Comparison of ENCODE assay signal across 15 cellular contexts in the genomic region with DNA sequence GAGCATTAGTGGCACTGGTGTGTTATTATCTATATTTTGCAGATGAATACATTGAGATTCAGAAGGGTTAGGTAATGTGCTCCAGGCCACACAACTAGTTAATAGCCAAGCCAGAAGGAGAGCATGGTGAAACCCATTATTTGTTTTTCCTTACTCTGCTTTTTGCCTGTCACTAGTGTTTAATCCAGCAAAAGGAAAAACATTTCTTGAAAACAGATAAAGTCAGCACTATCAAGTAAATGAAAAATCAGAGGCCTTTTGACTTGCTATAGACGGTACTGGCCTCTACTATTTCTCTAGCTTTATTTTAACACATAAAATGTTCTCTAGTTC. TPM values are rescaled to one million over a fixed set of nuclear protein-coding genes. Genes with fewer than 3 reads are reported as not detected.
DNase-seq lines count a peak whose midpoint lies in the region; ATAC-seq and TF ChIP-seq lines count a peak whose summit lies in the region.
"Had no signal": no experiment of that assay in that cellular context is flagged by ENCODE, and none has a peak within 500 bp of the region (broad histone marks: within the 10 kb centered on the region; RNA-seq: fewer than 3 reads in every experiment).

No MANE protein-coding gene starts in this region.

- peak overlapping the region; percentile 71 for H3K27ac Mint-ChIP-seq in activated CD4-positive, alpha-beta memory T cell treated with anti-CD3 and anti-CD28 coated beads for 36 hours
- H3K27ac Mint-ChIP-seq in activated CD4-positive, alpha-beta memory T cell treated with anti-CD3 and anti-CD28 coated beads, Interleukin-2, amount 10 ng/mL, durations not matched to agents 7 days and 5 days: no peak overlapping the region
- H3K27ac Mint-ChIP-seq in T-helper 17 cell: peak overlapping the region; percentile 68
- peak overlapping the region; percentile 42 to 81 for H3K27ac Mint-ChIP-seq in effector memory CD8-positive, alpha-beta T cell
- peak overlapping the region; percentile 77 to 88 for H3K27ac Mint-ChIP-seq in natural killer cell treated with Interleukin-12 subunit alpha and Interleukin-12 subunit beta and Interleukin-15 and Interleukin-18, amount 100 ng/mL, for 72 hours

- H3K4me3 Mint-ChIP-seq in activated CD4-positive, alpha-beta memory T cell treated with anti-CD3 and anti-CD28 coated beads for 36 hours: no peak overlapping the region
- no peak overlapping the region for H3K4me3 Mint-ChIP-seq in activated CD4-positive, alpha-beta memory T cell treated with anti-CD3 and anti-CD28 coated beads, Interleukin-2, amount 10 ng/mL, durations not matched to agents 7 days and 5 days
- H3K4me3 Mint-ChIP-seq in T-helper 17 cell: peak overlapping the region; percentile 25
- peak overlapping the region; percentile 53 to 68 for H3K4me3 Mint-ChIP-seq in effector memory CD8-positive, alpha-beta T cell
- H3K4me3 Mint-ChIP-seq in natural killer cell treated with Interleukin-12 subunit alpha and Interleukin-12 subunit beta and Interleukin-15 and Interleukin-18, amount 100 ng/mL, for 72 hours: peak overlapping the region; percentile 63

- 55 to 73% methylated on average over 1 of the region's 1 CpG for WGBS in transverse colon (ENCODE audit: low coverage in 1 of 2), 2 donors

- no peak overlapping the region for H3K4me3 ChIP-seq in transverse colon
- H3K4me3 ChIP-seq: BLaER1 treated with 17β-estradiol and CSF1 and Interleukin-3, amounts not matched to agents 10 nM and 100 nM; PC-9 had no signal

- H3K27me3 Mint-ChIP-seq in activated CD4-positive, alpha-beta memory T cell treated with anti-CD3 and anti-CD28 coated beads for 36 hours: no peaks in the 10 kb centered on the region
- H3K27me3 Mint-ChIP-seq in activated CD4-positive, alpha-beta memory T cell treated with anti-CD3 and anti-CD28 coated beads, Interleukin-2, amount 10 ng/mL, durations not matched to agents 7 days and 5 days: no peaks in the 10 kb centered on the region
- H3K27me3 Mint-ChIP-seq in T-helper 17 cell: no peaks in the 10 kb centered on the region
- no peaks in the 10 kb centered on the region for H3K27me3 Mint-ChIP-seq in effector memory CD8-positive, alpha-beta T cell
- H3K27me3 Mint-ChIP-seq in natural killer cell treated with Interleukin-12 subunit alpha and Interleukin-12 subunit beta and Interleukin-15 and Interleukin-18, amount 100 ng/mL, for 72 hours: no peaks in the 10 kb centered on the region
- H3K27me3 Mint-ChIP-seq: naive B cell had no signal

- no peak for TF ChIP-seq EP300 in transverse colon (IDR thresholded peaks at IDR 0.05; ENCODE audit: low read depth)

- H3K9me3 Mint-ChIP-seq in activated CD4-positive, alpha-beta memory T cell treated with anti-CD3 and anti-CD28 coated beads for 36 hours: peaks cover 6% of the 10 kb centered on the region
- H3K9me3 Mint-ChIP-seq in activated CD4-positive, alpha-beta memory T cell treated with anti-CD3 and anti-CD28 coated beads, Interleukin-2, amount 10 ng/mL, durations not matched to agents 7 days and 5 days: no peaks in the 10 kb centered on the region
- H3K9me3 Mint-ChIP-seq in effector memory CD8-positive, alpha-beta T cell: no peaks in the 10 kb centered on the region
- no peaks in the 10 kb centered on the region for H3K9me3 Mint-ChIP-seq in natural killer cell treated with Interleukin-12 subunit alpha and Interleukin-12 subunit beta and Interleukin-15 and Interleukin-18, amount 100 ng/mL, for 72 hours

- POLR2A ChIA-PET in activated CD4-positive, alpha-beta memory T cell treated with anti-CD3 and anti-CD28 coated beads for 36 hours (lab: Charles Lee): interaction anchor here (0.7 kb wide), 1 partner anchor 64 kb away, joined by 5 read pairs; no protein-coding TSS in a partner anchor
- POLR2A ChIA-PET in activated CD4-positive, alpha-beta memory T cell treated with anti-CD3 and anti-CD28 coated beads, Interleukin-2, amount 10 ng/mL, durations not matched to agents 7 days and 5 days (lab: Charles Lee): interaction anchor here (0.9 to 1.8 kb wide), 3 partner anchors 24 to 71 kb away, joined by 3 to 7 read pairs (median 4); no protein-coding TSS in a partner anchor

- no peak for TF ChIP-seq CTCF in transverse colon (IDR thresholded peaks at IDR 0.05)

- CTCF ChIA-PET in activated CD4-positive, alpha-beta memory T cell treated with anti-CD3 and anti-CD28 coated beads for 36 hours (lab: Charles Lee): interaction anchor here (12.8 kb wide), 1 partner anchor 94 kb away, joined by 284 read pairs; no protein-coding TSS in a partner anchor
- CTCF ChIA-PET in activated CD4-positive, alpha-beta memory T cell treated with anti-CD3 and anti-CD28 coated beads, Interleukin-2, amount 10 ng/mL, durations not matched to agents 7 days and 5 days (lab: Charles Lee): interaction anchor here (6.3 kb wide), 1 partner anchor 94 kb away, joined by 138 read pairs; no protein-coding TSS in a partner anchor

- no peak overlapping the region for H3K27ac ChIP-seq in transverse colon
- H3K27ac ChIP-seq: BLaER1 treated with 17β-estradiol and CSF1 and Interleukin-3, amounts not matched to agents 10 nM and 100 nM; PC-9 had no signal

- H3K9me3 ChIP-seq in T-helper 17 cell (ENCODE audit: control insufficient read depth, low read length, poor library complexity, severe bottlenecking): no peaks in the 10 kb centered on the region
- H3K9me3 ChIP-seq in transverse colon: no peaks in the 10 kb centered on the region

- peaks cover 1% of the 10 kb centered on the region for H3K36me3 Mint-ChIP-seq in activated CD4-positive, alpha-beta memory T cell treated with anti-CD3 and anti-CD28 coated beads for 36 hours
- peaks cover 8% of the 10 kb centered on the region for H3K36me3 Mint-ChIP-seq in activated CD4-positive, alpha-beta memory T cell treated with anti-CD3 and anti-CD28 coated beads, Interleukin-2, amount 10 ng/mL, durations not matched to agents 7 days and 5 days (ENCODE audit: low read depth)
- H3K36me3 Mint-ChIP-seq in T-helper 17 cell (ENCODE audit: low read depth): no peaks in the 10 kb centered on the region
- peaks cover 52% of the 10 kb centered on the region for H3K36me3 Mint-ChIP-seq in effector memory CD8-positive, alpha-beta T cell (ENCODE audit: insufficient read depth)
- peaks cover 7% of the 10 kb centered on the region for H3K36me3 Mint-ChIP-seq in natural killer cell treated with Interleukin-12 subunit alpha and Interleukin-12 subunit beta and Interleukin-15 and Interleukin-18, amount 100 ng/mL, for 72 hours
- H3K36me3 Mint-ChIP-seq: naive B cell had no signal

- DNase-seq in activated CD4-positive, alpha-beta memory T cell treated with anti-CD3 and anti-CD28 coated beads for 36 hours: no peak
- no peak for DNase-seq in activated CD4-positive, alpha-beta memory T cell treated with anti-CD3 and anti-CD28 coated beads, Interleukin-2, amount 10 ng/mL, durations not matched to agents 7 days and 5 days
- DNase-seq in T-helper 17 cell: no peak
- no peak for DNase-seq in effector memory CD8-positive, alpha-beta T cell
- no peak for DNase-seq in natural killer cell treated with Interleukin-12 subunit alpha and Interleukin-12 subunit beta and Interleukin-15 and Interleukin-18, amount 100 ng/mL, for 72 hours (ENCODE audit: low spot score)
- no peak for DNase-seq in ureter (ENCODE audit: low spot score)
- no peak for DNase-seq in transverse colon
- DNase-seq: cerebellar nuclear complex; DMS79; naive B cell; NCI-H1436; PC-9; stimulated activated CD4-positive, alpha-beta T cell treated with anti-CD3 and anti-CD28 coated beads, Interleukin-12 subunit alpha, Interleukin-12 subunit beta, amount 100 ng/mL, for 4 hours had no signal

- intact Hi-C loops in activated CD4-positive, alpha-beta memory T cell treated with anti-CD3 and anti-CD28 coated beads for 36 hours (cut with micrococcal nuclease): no loop called here
- intact Hi-C loops in transverse colon (cut with DNase I; ENCODE audit: low total_unique reads): no loop called here

- no peaks in the 10 kb centered on the region for H3K27me3 ChIP-seq in transverse colon
- H3K27me3 ChIP-seq: BLaER1 treated with 17β-estradiol and CSF1 and Interleukin-3, amounts not matched to agents 10 nM and 100 nM had no signal

- no peaks in the 10 kb centered on the region for H3K36me3 ChIP-seq in transverse colon

- peaks cover 40% of the 10 kb centered on the region for H3K4me1 Mint-ChIP-seq in activated CD4-positive, alpha-beta memory T cell treated with anti-CD3 and anti-CD28 coated beads for 36 hours (ENCODE audit: low read depth)
- H3K4me1 Mint-ChIP-seq in activated CD4-positive, alpha-beta memory T cell treated with anti-CD3 and anti-CD28 coated beads, Interleukin-2, amount 10 ng/mL, durations not matched to agents 7 days and 5 days: peaks cover 21% of the 10 kb centered on the region
- peaks cover 27% of the 10 kb centered on the region for H3K4me1 Mint-ChIP-seq in T-helper 17 cell
- peaks cover 31 to 48% of the 10 kb centered on the region in 2 donors for H3K4me1 Mint-ChIP-seq in effector memory CD8-positive, alpha-beta T cell (ENCODE audit: low read depth in 2 of 2)
- H3K4me1 Mint-ChIP-seq in natural killer cell treated with Interleukin-12 subunit alpha and Interleukin-12 subunit beta and Interleukin-15 and Interleukin-18, amount 100 ng/mL, for 72 hours (ENCODE audit: low read depth in 2 of 2): peaks cover 29 to 36% of the 10 kb centered on the region in 2 donors

- TF ChIP-seq POLR2A in transverse colon (IDR thresholded peaks at IDR 0.05): no peak

- ATAC-seq in T-helper 17 cell (no peak), HG02884 (IDR thresholded peaks at IDR 0.05; ENCODE audit: unreplicated experiment) (no peak)
- ATAC-seq in effector memory CD8-positive, alpha-beta T cell (replicated peaks): no peak
- ATAC-seq in natural killer cell treated with Interleukin-12 subunit alpha and Interleukin-12 subunit beta and Interleukin-15 and Interleukin-18, amount 100 ng/mL, for 72 hours: no peak

- in situ Hi-C loops in transverse colon (cut with MboI; ENCODE audit: low pct_ligation_motif_present in 1 of 4, low pct_unique_long_range_greater_than_20kb in 1 of 4, low sequenced_read_pairs in 3 of 4): loop anchor here in 2 of 4 donors (10.0 to 25.0 kb wide), 4 partner anchors 93 to 305 kb away; no protein-coding TSS in a partner anchor

- peaks cover 0 to 6% (median 2%) of the 10 kb centered on the region in 4 donors for H3K4me1 ChIP-seq in transverse colon

RNA-seq across cellular contexts. Expression of a gene that starts 4.8 kb away (rescaled TPM):
- total RNA-seq in activated CD4-positive, alpha-beta memory T cell treated with anti-CD3 and anti-CD28 coated beads for 36 hours: 10 to 100 TPM; 35.7 to 37.3 TPM
- total RNA-seq in activated CD4-positive, alpha-beta memory T cell treated with anti-CD3 and anti-CD28 coated beads, Interleukin-2, amount 10 ng/mL, durations not matched to agents 7 days and 5 days: 10 to 100 TPM; 29.1 to 31.1 TPM
- total RNA-seq in T-helper 17 cell: 10 to 100 TPM; 72.9 to 82.0 TPM
- 10 to 100 TPM; 73.9 to 81.9 TPM for total RNA-seq in natural killer cell treated with Interleukin-12 subunit alpha and Interleukin-12 subunit beta and Interleukin-15 and Interleukin-18, amount 100 ng/mL, for 72 hours
- 32.1 TPM for total RNA-seq in ureter
- total RNA-seq in transverse colon: 10 to 100 TPM in 1 of 4 donors, 1 to 10 TPM in 3; 1.6 to 10.3 (median 4.0) TPM

RNA-seq across cellular contexts. Expression of a gene that starts 15.5 kb away (rescaled TPM):
- total RNA-seq in activated CD4-positive, alpha-beta memory T cell treated with anti-CD3 and anti-CD28 coated beads for 36 hours: 10 to 100 TPM; 94.0 to 98.6 TPM
- 10 to 100 TPM; 49.3 to 50.0 TPM for total RNA-seq in activated CD4-positive, alpha-beta memory T cell treated with anti-CD3 and anti-CD28 coated beads, Interleukin-2, amount 10 ng/mL, durations not matched to agents 7 days and 5 days
- total RNA-seq in T-helper 17 cell (10 to 100 TPM; 43.4 to 53.8 TPM), ureter (57.8 TPM), transverse colon (10 to 100 TPM in 2 of 4 donors, 1 to 10 TPM in 2; 7.2 to 25.2 (median 12.5) TPM)
- total RNA-seq in natural killer cell treated with Interleukin-12 subunit alpha and Interleukin-12 subunit beta and Interleukin-15 and Interleukin-18, amount 100 ng/mL, for 72 hours: 10 to 100 TPM; 87.3 to 90.5 TPM

Comparison
In these comparisons a context has a peak if more than half of its experiments do, and no peak if none do; other contexts are left out.
1. H3K4me3 Mint-ChIP-seq: peak in T-helper 17 cell (single experiment), effector memory CD8-positive, alpha-beta T cell (2 of 2) and natural killer cell treated with Interleukin-12 subunit alpha and Interleukin-12 subunit beta and Interleukin-15 and Interleukin-18, amount 100 ng/mL, for 72 hours (single experiment); none in activated CD4-positive, alpha-beta memory T cell treated with anti-CD3 and anti-CD28 coated beads for 36 hours (single experiment) and activated CD4-positive, alpha-beta memory T cell treated with anti-CD3 and anti-CD28 coated beads, Interleukin-2, amount 10 ng/mL, durations not matched to agents 7 days and 5 days (single experiment).